In the genomic region with DNA sequence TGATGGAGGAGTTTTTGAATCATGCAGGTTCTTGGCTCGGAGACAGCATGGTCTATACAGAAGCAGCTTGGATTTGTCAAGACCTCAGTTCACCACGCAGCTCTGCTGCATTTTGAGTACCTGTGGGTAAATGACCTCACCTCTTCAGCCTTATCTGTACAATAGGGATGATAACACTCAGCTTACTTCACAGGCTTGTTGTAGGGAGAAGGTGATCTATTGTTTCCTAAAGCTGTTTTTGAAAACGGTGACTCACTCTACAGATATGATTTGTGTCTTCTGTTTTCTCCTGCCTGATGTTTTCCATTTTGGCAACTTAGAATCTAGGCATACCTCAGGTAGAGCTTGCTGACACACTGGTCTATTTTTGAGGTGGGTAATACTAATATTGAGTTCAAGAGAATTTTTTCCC, we compare ENCODE assay signal across 10 cellular contexts.
A peak's percentile ranks its signal among the peaks of the same experiment; 100 is the strongest.
DNase-seq lines count a peak whose midpoint lies in the region; ATAC-seq, FAIRE-seq and TF ChIP-seq lines count a peak whose summit lies in the region.
"Had no signal": no experiment of that assay in that cellular context is flagged by ENCODE, and none has a peak within 500 bp of the region (broad histone marks: within the 10 kb centered on the region; RNA-seq: fewer than 3 reads in every experiment).

No MANE protein-coding gene starts in this region.

- CTCF ChIA-PET in HepG2 (lab: Yijun Ruan, JAX; ENCODE audit: low intra/inter-chr PET ratio, low total read pairs): no interaction called here

- H3K4me1 Mint-ChIP-seq in activated T-helper 1 cell treated with anti-CD3 and anti-CD28 coated beads, Interleukin-12 subunit alpha, Interleukin-12 subunit beta, Interleukin-2, Interleukin-4 antibody, amounts not matched to agents 30 ng/mL and 10 ng/mL and 1 ng/mL, durations not matched to agents 14 hours and 24 hours and 36 hours (ENCODE audit: low read depth): peaks cover 41% of the 10 kb centered on the region

- H3K36me3 ChIP-seq in HepG2 (replicated peaks in 1 of 2; ENCODE audit: control insufficient read depth in 1 of 2, insufficient read depth in 2 of 2, low read length in 2 of 2) (peaks cover 6 to 8% of the 10 kb centered on the region in 2 experiments; a peak in 4 of 5 replicates), HAP-1 (replicated peaks) (no peaks in the 10 kb centered on the region)

- H3K4me1 ChIP-seq in HepG2 (ENCODE audit: insufficient read depth, low read length) (peaks cover 71% of the 10 kb centered on the region), HAP-1 (peaks cover 23% of the 10 kb centered on the region)

- peak overlapping the region; percentile 11 for H3K27ac ChIP-seq in HepG2 (ENCODE audit: extremely low read length, insufficient read depth, low read length)

- no peak overlapping the region for H3K4me2 ChIP-seq in HepG2 (ENCODE audit: low read depth, low read length)

- WGBS in HepG2 (ENCODE audit: low lambda C conversion rate): 64% methylated on average over 3 of the region's 3 CpGs

- peaks cover 99% of the 10 kb centered on the region for H3K79me2 ChIP-seq in HepG2 (ENCODE audit: insufficient read depth, low read length)

- TF ChIP-seq RAD21 in HepG2 (CRISPR knock-in tag; IDR thresholded peaks at IDR 0.05): no peak

- H3K9ac ChIP-seq in HepG2 (ENCODE audit: insufficient read depth, low read depth, low read length): no peak overlapping the region

- H3K9me3 ChIP-seq in HepG2 (ENCODE audit: low read length): no peaks in the 10 kb centered on the region
- H3K9me3 ChIP-seq in HAP-1: no peaks in the 10 kb centered on the region

- POLR2A ChIA-PET in HepG2 (lab: Yijun Ruan, JAX): interaction anchor here (0.7 to 2.4 kb wide), 3 partner anchors 10 to 78 kb away, joined by 3 to 9 read pairs (median 6); no protein-coding TSS in a partner anchor

- no peaks in the 10 kb centered on the region for H4K20me1 ChIP-seq in HepG2 (ENCODE audit: insufficient read depth, low read length)

- ATAC-seq in GM18511 (IDR thresholded peaks at IDR 0.05; ENCODE audit: unreplicated experiment) (peak; percentile 49), HepG2 (peak; percentile 53)

- peak overlapping the region; percentile 77 for H3K27ac Mint-ChIP-seq in activated T-helper 1 cell treated with anti-CD3 and anti-CD28 coated beads, Interleukin-12 subunit alpha, Interleukin-12 subunit beta, Interleukin-2, Interleukin-4 antibody, amounts not matched to agents 30 ng/mL and 10 ng/mL and 1 ng/mL, durations not matched to agents 14 hours and 24 hours and 36 hours

- H3K9me3 Mint-ChIP-seq in activated T-helper 1 cell treated with anti-CD3 and anti-CD28 coated beads, Interleukin-12 subunit alpha, Interleukin-12 subunit beta, Interleukin-2, Interleukin-4 antibody, amounts not matched to agents 30 ng/mL and 10 ng/mL and 1 ng/mL, durations not matched to agents 14 hours and 24 hours and 36 hours: no peaks in the 10 kb centered on the region

- TF ChIP-seq POLR2A in HepG2 (IDR thresholded peaks at IDR 0.05; ENCODE audit: insufficient read depth in 1 of 2, low read depth in 2 of 2, low read length in 2 of 2): no peak

- FAIRE-seq in HepG2 (lab: Jason Lieb, UNC): no peak

- no TSS peak for BruUV-seq in HepG2 (replicated peaks; lab: Mats Ljungman, UMichigan)

- no peaks in the 10 kb centered on the region for H3K36me3 Mint-ChIP-seq in activated T-helper 1 cell treated with anti-CD3 and anti-CD28 coated beads, Interleukin-12 subunit alpha, Interleukin-12 subunit beta, Interleukin-2, Interleukin-4 antibody, amounts not matched to agents 30 ng/mL and 10 ng/mL and 1 ng/mL, durations not matched to agents 14 hours and 24 hours and 36 hours (ENCODE audit: low read depth)

- in situ Hi-C loops in HepG2 (cut with HindIII; ENCODE audit: extremely low pct_ligation_motif_present, low pct_unique_long_range_greater_than_20kb): no loop called here
- in situ Hi-C loops in KBM-7 (cut with MboI; ENCODE audit: low pct_unique_long_range_greater_than_20kb, low sequenced_read_pairs): no loop called here
- in situ Hi-C loops in HAP-1 (cut with MboI; ENCODE audit: low sequenced_read_pairs): no loop called here

- no peak for TF ChIP-seq CTCF in HepG2 (CRISPR knock-in tag; IDR thresholded peaks at IDR 0.05)

- H3K27me3 ChIP-seq in HepG2 (ENCODE audit: control insufficient read depth in 1 of 2, insufficient read depth in 2 of 2, low read length in 2 of 2) (no peaks in the 10 kb centered on the region), HAP-1 (ENCODE audit: low read depth) (no peaks in the 10 kb centered on the region; the same call in 1 of the 2 replicates)

- TF ChIP-seq EP300 in HepG2 (IDR thresholded peaks at IDR 0.05; ENCODE audit: low read depth in 2 of 2, low read length in 2 of 2) (peak in 1 of 2 experiments; percentile 57; a peak in 1 of 4 replicates), HepG2 (CRISPR knock-in tag; IDR thresholded peaks at IDR 0.05; ENCODE audit: borderline replicate concordance) (no peak)

- H3K4me3 ChIP-seq in HepG2 (replicated peaks in 1 of 3; ENCODE audit: insufficient read depth in 1 of 3, low read depth in 2 of 3, low read length in 3 of 3): no peak overlapping the region
- no peak overlapping the region for H3K4me3 ChIP-seq in HAP-1

- intact Hi-C loops in activated T-helper 1 cell treated with anti-CD3 and anti-CD28 coated beads, Interleukin-12 subunit alpha, Interleukin-12 subunit beta, Interleukin-2, Interleukin-4 antibody, amounts not matched to agents 30 ng/mL and 10 ng/mL and 1 ng/mL, durations not matched to agents 14 hours and 24 hours and 36 hours (cut with micrococcal nuclease): loop anchor here (1.0 to 5.0 kb wide), 8 partner anchors 9 to 302 kb away; a partner anchor contains a TSS
- intact Hi-C loops in HepG2 (cut with micrococcal nuclease; ENCODE audit: unreplicated experiment): loop anchor here (10.0 kb wide), 1 partner anchor 240 kb away; a partner anchor contains a TSS

- H3K4me3 Mint-ChIP-seq in activated T-helper 1 cell treated with anti-CD3 and anti-CD28 coated beads, Interleukin-12 subunit alpha, Interleukin-12 subunit beta, Interleukin-2, Interleukin-4 antibody, amounts not matched to agents 30 ng/mL and 10 ng/mL and 1 ng/mL, durations not matched to agents 14 hours and 24 hours and 36 hours: peak overlapping the region; percentile 16

- H3K27me3 Mint-ChIP-seq in activated T-helper 1 cell treated with anti-CD3 and anti-CD28 coated beads, Interleukin-12 subunit alpha, Interleukin-12 subunit beta, Interleukin-2, Interleukin-4 antibody, amounts not matched to agents 30 ng/mL and 10 ng/mL and 1 ng/mL, durations not matched to agents 14 hours and 24 hours and 36 hours (ENCODE audit: insufficient read depth): no peaks in the 10 kb centered on the region

- H2AFZ ChIP-seq in HepG2 (ENCODE audit: low read length): no peak overlapping the region

- DNase-seq in A172 (ENCODE audit: low spot score): peak; percentile 70
- no peak for DNase-seq in activated T-helper 1 cell treated with anti-CD3 and anti-CD28 coated beads, Interleukin-12 subunit alpha, Interleukin-12 subunit beta, Interleukin-2, Interleukin-4 antibody, amounts not matched to agents 30 ng/mL and 10 ng/mL and 1 ng/mL, durations not matched to agents 14 hours and 24 hours and 36 hours (ENCODE audit: low spot score)
- peak; percentile 79 for DNase-seq in HepG2 (ENCODE audit: low spot score)
- no peak for DNase-seq in KBM-7
- DNase-seq in GF-D8 (lab: John Stamatoyannopoulos, UW): no peak
- DNase-seq in cerebellum (ENCODE audit: low spot score): no peak
- no peak for DNase-seq in HAP-1 (ENCODE audit: low spot score in 2 of 2)
- DNase-seq: H7, hippocampal formation had no signal

TF ChIP-seq in HepG2, 621 proteins besides CTCF, POLR2A, EP300 and RAD21 (continues in another document):
- TF ChIP-seq ELF3 (CRISPR knock-in tag; IDR thresholded peaks at IDR 0.05): 0 out of 2 replicates have a peak, but pooled peaks have one; percentile 22
- peak; percentile 79 for TF ChIP-seq SOX13 (IDR thresholded peaks at IDR 0.05)
- TF ChIP-seq SOX13 (CRISPR knock-in tag; conservative IDR thresholded peaks at IDR 0.05 in 1 of 2, IDR thresholded peaks at IDR 0.05 in 1 of 2): peak in 1 of 2 experiments; percentile 96; a peak in 2 of 4 replicates
- no peak for TF ChIP-seq ZNF775 (CRISPR knock-in tag; IDR thresholded peaks at IDR 0.05; ENCODE audit: borderline replicate concordance)
- TF ChIP-seq, protein P1, sequence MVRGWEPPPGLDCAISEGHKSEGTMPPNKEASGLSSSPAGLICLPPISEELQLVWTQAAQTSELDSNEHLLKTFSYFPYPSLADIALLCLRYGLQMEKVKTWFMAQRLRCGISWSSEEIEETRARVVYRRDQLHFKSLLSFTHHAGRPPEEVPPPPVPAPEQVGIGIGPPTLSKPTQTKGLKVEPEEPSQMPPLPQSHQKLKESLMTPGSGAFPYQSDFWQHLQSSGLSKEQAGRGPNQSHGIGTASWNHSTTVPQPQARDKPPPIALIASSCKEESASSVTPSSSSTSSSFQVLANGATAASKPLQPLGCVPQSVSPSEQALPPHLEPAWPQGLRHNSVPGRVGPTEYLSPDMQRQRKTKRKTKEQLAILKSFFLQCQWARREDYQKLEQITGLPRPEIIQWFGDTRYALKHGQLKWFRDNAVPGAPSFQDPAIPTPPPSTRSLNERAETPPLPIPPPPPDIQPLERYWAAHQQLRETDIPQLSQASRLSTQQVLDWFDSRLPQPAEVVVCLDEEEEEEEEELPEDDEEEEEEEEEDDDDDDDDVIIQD (CRISPR knock-in tag; IDR thresholded peaks at IDR 0.05; ENCODE audit: low read depth): peak; percentile 20; the same call in 1 of the 2 replicates
- TF ChIP-seq SOX5 (CRISPR knock-in tag; IDR thresholded peaks at IDR 0.05; ENCODE audit: borderline replicate concordance): peak; percentile 98
- TF ChIP-seq ETV5 (CRISPR knock-in tag; IDR thresholded peaks at IDR 0.05; ENCODE audit: borderline replicate concordance): peak; percentile 22; the same call in 1 of the 2 replicates
- TF ChIP-seq TBX2 (CRISPR knock-in tag; IDR thresholded peaks at IDR 0.05; ENCODE audit: borderline replicate concordance): peak; percentile 49; the same call in 1 of the 2 replicates
- TF ChIP-seq TCF7 (IDR thresholded peaks at IDR 0.05; ENCODE audit: low read depth): peak; percentile 27; the same call in 1 of the 2 replicates

Comparison
In these comparisons a context has a peak if more than half of its experiments do, and no peak if none do; other contexts are left out.
1. DNase-seq: peak in A172 (single experiment) and HepG2 (single experiment); none in activated T-helper 1 cell treated with anti-CD3 and anti-CD28 coated beads, Interleukin-12 subunit alpha, Interleukin-12 subunit beta, Interleukin-2, Interleukin-4 antibody, amounts not matched to agents 30 ng/mL and 10 ng/mL and 1 ng/mL, durations not matched to agents 14 hours and 24 hours and 36 hours (single experiment), KBM-7 (single experiment), GF-D8 (single experiment), cerebellum (single experiment) and HAP-1 (0 of 2).